Comparison of ENCODE assay signal across 21 cellular contexts in genomic region chr10:113331971-113332370, GRCh38.
"Had no signal": no experiment of that assay in that cellular context is flagged by ENCODE, and none has a peak within 500 bp of the region (broad histone marks: within the 10 kb centered on the region; RNA-seq: fewer than 3 reads in every experiment).

No MANE protein-coding gene starts in this region.

- H3K27me3 ChIP-seq: ovary, spleen, suprapubic skin, tibial artery, uterus had no signal

- DNase-seq: hippocampal formation; kidney glomerular epithelial cell; left cardiac atrium; left ventricle myocardium superior; lower lobe of right lung; mammary epithelial cell; mesenchymal stem cell; mucosa of descending colon; naive thymus-derived CD4-positive, alpha-beta T cell; ovary; retina; right cardiac atrium; small intestine; spleen; stimulated activated CD4-positive, alpha-beta T cell treated with anti-CD3 and anti-CD28 coated beads, Interleukin-4, amount 100 ng/mL, for 24 hours; stimulated activated naive CD4-positive, alpha-beta T cell; tibial artery; uterus had no signal

- H3K36me3 ChIP-seq: lower lobe of right lung, ovary, prostate gland, spleen, suprapubic skin, thoracic aorta, tibial artery, uterus had no signal

- H3K9me3 ChIP-seq: mucosa of descending colon, ovary, prostate gland, suprapubic skin, thoracic aorta, tibial artery, uterus had no signal

- H3K27ac ChIP-seq: lower lobe of right lung, ovary, prostate gland, spleen, suprapubic skin, thoracic aorta, tibial artery, uterus had no signal

- H3K4me3 ChIP-seq: lower lobe of right lung, mucosa of descending colon, ovary, prostate gland, spleen, suprapubic skin, thoracic aorta, tibial artery, uterus had no signal

- H3K4me1 ChIP-seq: prostate gland, suprapubic skin, uterus had no signal
